In the genomic region with DNA sequence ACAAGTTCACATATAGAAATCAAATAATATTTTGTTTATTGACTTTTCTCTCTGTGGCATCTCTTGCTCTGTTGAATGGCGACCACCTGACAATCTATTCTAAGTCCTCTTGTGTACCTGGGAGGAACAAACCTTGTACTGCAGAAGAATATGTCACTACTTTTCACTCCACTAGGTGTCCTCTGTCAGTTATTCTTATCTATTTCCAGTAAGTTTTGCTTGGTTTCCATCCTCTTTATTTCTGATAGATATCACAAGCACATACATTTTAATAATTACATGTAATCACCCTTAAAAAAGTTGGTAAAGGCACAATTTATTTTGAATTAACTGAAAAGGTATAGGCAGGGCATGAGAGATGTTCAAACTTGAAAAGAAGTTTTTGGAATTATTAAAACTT, we compare ENCODE assay signal across 8 cellular contexts.
DNase-seq lines count a peak whose midpoint lies in the region; ATAC-seq and TF ChIP-seq lines count a peak whose summit lies in the region.

No MANE protein-coding gene starts in this region.

- intact Hi-C loops in activated CD8-positive, alpha-beta T cell treated with anti-CD3 and anti-CD28 coated beads for 36 hours (cut with micrococcal nuclease), result loop anchor here (10.0 kb wide), 1 partner anchor 306 kb away; no protein-coding TSS in a partner anchor

- no peaks in the 10 kb centered on the region for H3K9me3 ChIP-seq in Peyer's patch

- peak; percentile 20 for TF ChIP-seq CTCF in activated CD8-positive, alpha-beta T cell treated with anti-CD3 and anti-CD28 coated beads for 36 hours (IDR thresholded peaks at IDR 0.05)
- peak; percentile 57 for TF ChIP-seq CTCF in epithelial cell of proximal tubule (conservative IDR thresholded peaks at IDR 0.05; ENCODE audit: low read depth, low read length)
- peak; percentile 67 for TF ChIP-seq CTCF in type B pancreatic cell (conservative IDR thresholded peaks at IDR 0.05)
- TF ChIP-seq CTCF in Peyer's patch (IDR thresholded peaks at IDR 0.05), result peak in 3 of 6 experiments; percentile 38 to 45 (median 39)

- H3K4me1 Mint-ChIP-seq in activated CD8-positive, alpha-beta T cell treated with anti-CD3 and anti-CD28 coated beads for 36 hours (ENCODE audit: low read depth), result no peaks in the 10 kb centered on the region
- no peaks in the 10 kb centered on the region for H3K4me1 Mint-ChIP-seq in activated CD8-positive, alpha-beta T cell treated with anti-CD3 and anti-CD28 coated beads, Interleukin-2, amount 10 ng/mL, durations not matched to agents 7 days and 5 days (ENCODE audit: low read depth)
- H3K4me1 Mint-ChIP-seq in type B pancreatic cell (ENCODE audit: unreplicated experiment), result no peaks in the 10 kb centered on the region

- no peak for ATAC-seq in activated CD8-positive, alpha-beta T cell treated with anti-CD3 and anti-CD28 coated beads for 36 hours
- ATAC-seq in activated CD8-positive, alpha-beta T cell treated with anti-CD3 and anti-CD28 coated beads, Interleukin-2, amount 10 ng/mL, durations not matched to agents 7 days and 5 days, result no peak
- ATAC-seq in HG02642 (IDR thresholded peaks at IDR 0.05; ENCODE audit: poor library complexity, unreplicated experiment), result no peak

- POLR2A ChIA-PET in activated CD8-positive, alpha-beta T cell treated with anti-CD3 and anti-CD28 coated beads for 36 hours (lab: Charles Lee), result no interaction called here
- POLR2A ChIA-PET in activated CD8-positive, alpha-beta T cell treated with anti-CD3 and anti-CD28 coated beads, Interleukin-2, amount 10 ng/mL, durations not matched to agents 7 days and 5 days (lab: Charles Lee), result no interaction called here

- H3K27ac ChIP-seq in Peyer's patch, result no peak overlapping the region

- no peak for DNase-seq in activated CD8-positive, alpha-beta T cell treated with anti-CD3 and anti-CD28 coated beads for 36 hours
- DNase-seq in activated CD8-positive, alpha-beta T cell treated with anti-CD3 and anti-CD28 coated beads, Interleukin-2, amount 10 ng/mL, durations not matched to agents 7 days and 5 days, result no peak
- DNase-seq in NCI-H82 treated with DMSO at 0.1 percent for 48 hours (lab: John Stamatoyannopoulos, UW; ENCODE audit: unreplicated experiment) (peak; percentile 4), epithelial cell of proximal tubule (ENCODE audit: low read depth) (no peak), type B pancreatic cell (ENCODE audit: extremely low spot score, unreplicated experiment) (no peak), Peyer's patch (no peak)
- no peak for DNase-seq in stimulated activated CD4-positive, alpha-beta T cell treated with anti-CD3 and anti-CD28 coated beads, Interleukin-1b, Interleukin-23, amount 100 ng/mL, for 48 hours

- no peaks in the 10 kb centered on the region for H3K4me1 ChIP-seq in Peyer's patch

- no peaks in the 10 kb centered on the region for H3K9me3 Mint-ChIP-seq in activated CD8-positive, alpha-beta T cell treated with anti-CD3 and anti-CD28 coated beads for 36 hours
- H3K9me3 Mint-ChIP-seq in activated CD8-positive, alpha-beta T cell treated with anti-CD3 and anti-CD28 coated beads, Interleukin-2, amount 10 ng/mL, durations not matched to agents 7 days and 5 days (ENCODE audit: insufficient read depth), result no peaks in the 10 kb centered on the region
- H3K9me3 Mint-ChIP-seq in type B pancreatic cell, result no peaks in the 10 kb centered on the region

- no peak for TF ChIP-seq POLR2A in Peyer's patch (IDR thresholded peaks at IDR 0.05)

- H3K4me3 ChIP-seq in epithelial cell of proximal tubule (ENCODE audit: low read depth, low read length), result no peak overlapping the region
- no peak overlapping the region for H3K4me3 ChIP-seq in Peyer's patch

- H3K27ac Mint-ChIP-seq in activated CD8-positive, alpha-beta T cell treated with anti-CD3 and anti-CD28 coated beads for 36 hours, result no peak overlapping the region
- no peak overlapping the region for H3K27ac Mint-ChIP-seq in activated CD8-positive, alpha-beta T cell treated with anti-CD3 and anti-CD28 coated beads, Interleukin-2, amount 10 ng/mL, durations not matched to agents 7 days and 5 days
- H3K27ac Mint-ChIP-seq in type B pancreatic cell, result no peak overlapping the region

- H3K36me3 ChIP-seq in Peyer's patch, result no peaks in the 10 kb centered on the region

- H3K27me3 Mint-ChIP-seq in activated CD8-positive, alpha-beta T cell treated with anti-CD3 and anti-CD28 coated beads for 36 hours, result peaks cover 9% of the 10 kb centered on the region
- peaks cover 9% of the 10 kb centered on the region for H3K27me3 Mint-ChIP-seq in activated CD8-positive, alpha-beta T cell treated with anti-CD3 and anti-CD28 coated beads, Interleukin-2, amount 10 ng/mL, durations not matched to agents 7 days and 5 days (ENCODE audit: low read depth)
- H3K27me3 Mint-ChIP-seq in type B pancreatic cell, result peaks cover 3% of the 10 kb centered on the region

- no peak overlapping the region for H3K4me3 Mint-ChIP-seq in activated CD8-positive, alpha-beta T cell treated with anti-CD3 and anti-CD28 coated beads for 36 hours
- no peak overlapping the region for H3K4me3 Mint-ChIP-seq in activated CD8-positive, alpha-beta T cell treated with anti-CD3 and anti-CD28 coated beads, Interleukin-2, amount 10 ng/mL, durations not matched to agents 7 days and 5 days
- H3K4me3 Mint-ChIP-seq in type B pancreatic cell, result no peak overlapping the region

- no peaks in the 10 kb centered on the region for H3K36me3 Mint-ChIP-seq in activated CD8-positive, alpha-beta T cell treated with anti-CD3 and anti-CD28 coated beads for 36 hours (ENCODE audit: low read depth)
- H3K36me3 Mint-ChIP-seq in activated CD8-positive, alpha-beta T cell treated with anti-CD3 and anti-CD28 coated beads, Interleukin-2, amount 10 ng/mL, durations not matched to agents 7 days and 5 days (ENCODE audit: low read depth), result no peaks in the 10 kb centered on the region
- H3K36me3 Mint-ChIP-seq in type B pancreatic cell, result no peaks in the 10 kb centered on the region

- no peaks in the 10 kb centered on the region for H3K27me3 ChIP-seq in Peyer's patch

- CTCF ChIA-PET in activated CD8-positive, alpha-beta T cell treated with anti-CD3 and anti-CD28 coated beads for 36 hours (lab: Charles Lee), result no interaction called here
- CTCF ChIA-PET in activated CD8-positive, alpha-beta T cell treated with anti-CD3 and anti-CD28 coated beads, Interleukin-2, amount 10 ng/mL, durations not matched to agents 7 days and 5 days (lab: Charles Lee), result no interaction called here
